In genomic region chr1:109045595-109045994, GRCh38 we compare ENCODE assay signal across 7 cellular contexts.
"Had no signal": no experiment of that assay in that cellular context is flagged by ENCODE, and none has a peak within 500 bp of the region (broad histone marks: within the 10 kb centered on the region; RNA-seq: fewer than 3 reads in every experiment).

No MANE protein-coding gene starts in this region.

- H3K4me3 ChIP-seq: K562 had no signal

- H3K36me3 Mint-ChIP-seq: IgD-negative memory B cell had no signal

- H3K9me3 Mint-ChIP-seq: IgD-negative memory B cell had no signal

- H3K27ac ChIP-seq: HL-60, KMS-11 had no signal

- DNase-seq: IMR-90, KBM-7, KG1 had no signal

- H3K27ac Mint-ChIP-seq: IgD-negative memory B cell had no signal
